In genomic region chr9:32449969-32450368, GRCh38 we compare ENCODE assay signal across 5 cellular contexts.
"Had no signal": no experiment of that assay in that cellular context is flagged by ENCODE, and none has a peak within 500 bp of the region (broad histone marks: within the 10 kb centered on the region; RNA-seq: fewer than 3 reads in every experiment).

No MANE protein-coding gene starts in this region.

- H3K4me3 Mint-ChIP-seq: IgD-negative memory B cell had no signal

- DNase-seq: KBM-7 had no signal

- ATAC-seq: HepG2, K562 had no signal

- H3K27ac ChIP-seq: HL-60 had no signal

- H3K4me3 ChIP-seq: K562 had no signal
